ENCODE assay signal across 31 cellular contexts in the genomic region with DNA sequence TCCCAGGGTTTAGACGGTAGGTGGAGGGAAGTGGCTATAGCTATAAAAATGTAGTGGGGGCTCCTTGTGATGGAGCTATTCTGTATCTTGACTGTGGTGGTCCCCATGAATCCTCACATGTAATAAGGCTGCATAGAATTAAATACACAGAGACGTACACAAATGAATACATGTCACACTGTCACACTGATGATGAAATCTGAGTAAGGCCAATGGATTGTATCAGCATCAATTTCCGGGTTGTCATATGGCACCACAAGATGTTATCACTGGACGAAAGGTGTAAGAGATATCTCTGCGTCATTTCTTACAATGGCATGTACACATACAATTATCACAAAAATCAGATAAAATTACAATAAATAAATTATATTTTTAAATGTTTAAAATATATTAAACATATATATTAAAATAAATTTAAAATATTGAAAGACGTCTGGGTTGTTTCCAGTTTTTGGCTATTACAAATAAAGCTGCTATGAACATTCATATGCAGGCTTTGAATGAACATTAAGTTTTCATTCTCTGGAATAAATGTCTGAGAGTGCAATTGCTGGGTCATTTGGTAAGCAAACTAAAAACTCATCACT. TPM values are rescaled to one million over a fixed set of nuclear protein-coding genes. Genes with fewer than 3 reads are reported as not detected.
"Had no signal": no experiment of that assay in that cellular context is flagged by ENCODE, and none has a peak within 500 bp of the region (broad histone marks: within the 10 kb centered on the region; RNA-seq: fewer than 3 reads in every experiment).

No MANE protein-coding gene starts in this region.

- H3K27me3 ChIP-seq: MG63 had no signal

- H3K9me3 ChIP-seq: MG63 had no signal

- DNase-seq: Karpas-422, Kasumi-1, MG63, MM.1S, MV-4-11, NCI-H1048, NCI-H1092, NCI-H1092 treated with DMSO at 0.1 percent for 48 hours, NCI-H1105, NCI-H1417 treated with DMSO at 0.1 percent for 48 hours, NCI-H1436, NCI-H1436 treated with DMSO at 0.1 percent for 48 hours, NCI-H1694, NCI-H1694 treated with DMSO at 0.1 percent for 48 hours, NCI-H187, NCI-H187 treated with DMSO at 0.1 percent for 48 hours, NCI-H1930, NCI-H2029, NCI-H2029 treated with DMSO at 0.1 percent for 48 hours, NCI-H2081 treated with DMSO at 0.1 percent for 48 hours, NCI-H2107, NCI-H2171, NCI-H2227 treated with DMSO at 0.1 percent for 48 hours, NCI-H226, NCI-H446, NCI-H446 treated with DMSO at 0.1 percent for 48 hours, NCI-H524 had no signal

- H3K4me3 ChIP-seq: MG63 had no signal

- H3K36me3 ChIP-seq: MG63 had no signal

RNA-seq across cellular contexts. Expression of gene LEP, which starts 38.1 kb away (rescaled TPM):
- total RNA-seq: LHCN-M2, M059J, MCF 10A, NCI-H460 had no signal
